1 cellular context compared by ENCODE assay signal in the genomic region with DNA sequence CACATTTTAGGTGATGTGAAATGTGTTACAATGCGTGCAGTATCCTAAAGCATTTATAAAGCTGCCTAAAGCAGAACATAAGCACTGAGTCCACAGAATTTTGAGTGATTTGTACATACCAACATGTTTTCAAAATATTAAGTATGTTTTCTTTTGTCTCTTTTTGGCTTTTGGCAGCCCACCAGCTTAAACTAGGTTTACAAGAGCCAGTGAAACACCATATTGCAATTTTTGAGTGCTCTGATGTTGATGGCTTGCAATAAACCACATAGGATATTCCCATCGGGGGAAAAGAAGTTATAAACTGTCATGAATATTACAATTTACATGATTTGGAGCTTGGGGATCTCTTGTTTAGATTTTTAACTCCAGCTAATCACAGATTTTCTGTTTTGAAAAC.
TF ChIP-seq lines count a peak whose summit lies in the region.

No MANE protein-coding gene starts in this region.

TF ChIP-seq in WTC11, 78 proteins besides CTCF, POLR2A, EP300 and RAD21 (continued from another document):
- TF ChIP-seq, protein P1, sequence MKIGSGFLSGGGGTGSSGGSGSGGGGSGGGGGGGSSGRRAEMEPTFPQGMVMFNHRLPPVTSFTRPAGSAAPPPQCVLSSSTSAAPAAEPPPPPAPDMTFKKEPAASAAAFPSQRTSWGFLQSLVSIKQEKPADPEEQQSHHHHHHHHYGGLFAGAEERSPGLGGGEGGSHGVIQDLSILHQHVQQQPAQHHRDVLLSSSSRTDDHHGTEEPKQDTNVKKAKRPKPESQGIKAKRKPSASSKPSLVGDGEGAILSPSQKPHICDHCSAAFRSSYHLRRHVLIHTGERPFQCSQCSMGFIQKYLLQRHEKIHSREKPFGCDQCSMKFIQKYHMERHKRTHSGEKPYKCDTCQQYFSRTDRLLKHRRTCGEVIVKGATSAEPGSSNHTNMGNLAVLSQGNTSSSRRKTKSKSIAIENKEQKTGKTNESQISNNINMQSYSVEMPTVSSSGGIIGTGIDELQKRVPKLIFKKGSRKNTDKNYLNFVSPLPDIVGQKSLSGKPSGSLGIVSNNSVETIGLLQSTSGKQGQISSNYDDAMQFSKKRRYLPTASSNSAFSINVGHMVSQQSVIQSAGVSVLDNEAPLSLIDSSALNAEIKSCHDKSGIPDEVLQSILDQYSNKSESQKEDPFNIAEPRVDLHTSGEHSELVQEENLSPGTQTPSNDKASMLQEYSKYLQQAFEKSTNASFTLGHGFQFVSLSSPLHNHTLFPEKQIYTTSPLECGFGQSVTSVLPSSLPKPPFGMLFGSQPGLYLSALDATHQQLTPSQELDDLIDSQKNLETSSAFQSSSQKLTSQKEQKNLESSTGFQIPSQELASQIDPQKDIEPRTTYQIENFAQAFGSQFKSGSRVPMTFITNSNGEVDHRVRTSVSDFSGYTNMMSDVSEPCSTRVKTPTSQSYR (CRISPR knock-in tag; IDR thresholded peaks at IDR 0.05), result no peak
- TF ChIP-seq GTF2I (CRISPR knock-in tag; conservative IDR thresholded peaks at IDR 0.05) (no peak), ZNF121 (CRISPR knock-in tag; IDR thresholded peaks at IDR 0.05) (no peak), CBFB (CRISPR knock-in tag; IDR thresholded peaks at IDR 0.05; ENCODE audit: low read depth) (no peak), MYBL2 (CRISPR knock-in tag; IDR thresholded peaks at IDR 0.05) (no peak), SMAD4 (CRISPR knock-in tag; IDR thresholded peaks at IDR 0.05) (no peak), JAZF1 (CRISPR knock-in tag; IDR thresholded peaks at IDR 0.05) (no peak), OVOL2 (CRISPR knock-in tag; IDR thresholded peaks at IDR 0.05; ENCODE audit: borderline replicate concordance) (no peak), ZNF232 (CRISPR knock-in tag; IDR thresholded peaks at IDR 0.05) (no peak)
- TF ChIP-seq, protein P2, sequence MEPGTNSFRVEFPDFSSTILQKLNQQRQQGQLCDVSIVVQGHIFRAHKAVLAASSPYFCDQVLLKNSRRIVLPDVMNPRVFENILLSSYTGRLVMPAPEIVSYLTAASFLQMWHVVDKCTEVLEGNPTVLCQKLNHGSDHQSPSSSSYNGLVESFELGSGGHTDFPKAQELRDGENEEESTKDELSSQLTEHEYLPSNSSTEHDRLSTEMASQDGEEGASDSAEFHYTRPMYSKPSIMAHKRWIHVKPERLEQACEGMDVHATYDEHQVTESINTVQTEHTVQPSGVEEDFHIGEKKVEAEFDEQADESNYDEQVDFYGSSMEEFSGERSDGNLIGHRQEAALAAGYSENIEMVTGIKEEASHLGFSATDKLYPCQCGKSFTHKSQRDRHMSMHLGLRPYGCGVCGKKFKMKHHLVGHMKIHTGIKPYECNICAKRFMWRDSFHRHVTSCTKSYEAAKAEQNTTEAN (CRISPR knock-in tag; IDR thresholded peaks at IDR 0.05), result no peak
- TF ChIP-seq, protein P3, sequence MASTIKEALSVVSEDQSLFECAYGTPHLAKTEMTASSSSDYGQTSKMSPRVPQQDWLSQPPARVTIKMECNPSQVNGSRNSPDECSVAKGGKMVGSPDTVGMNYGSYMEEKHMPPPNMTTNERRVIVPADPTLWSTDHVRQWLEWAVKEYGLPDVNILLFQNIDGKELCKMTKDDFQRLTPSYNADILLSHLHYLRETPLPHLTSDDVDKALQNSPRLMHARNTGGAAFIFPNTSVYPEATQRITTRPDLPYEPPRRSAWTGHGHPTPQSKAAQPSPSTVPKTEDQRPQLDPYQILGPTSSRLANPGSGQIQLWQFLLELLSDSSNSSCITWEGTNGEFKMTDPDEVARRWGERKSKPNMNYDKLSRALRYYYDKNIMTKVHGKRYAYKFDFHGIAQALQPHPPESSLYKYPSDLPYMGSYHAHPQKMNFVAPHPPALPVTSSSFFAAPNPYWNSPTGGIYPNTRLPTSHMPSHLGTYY (CRISPR knock-in tag; IDR thresholded peaks at IDR 0.05), result no peak
- TF ChIP-seq, protein P4, sequence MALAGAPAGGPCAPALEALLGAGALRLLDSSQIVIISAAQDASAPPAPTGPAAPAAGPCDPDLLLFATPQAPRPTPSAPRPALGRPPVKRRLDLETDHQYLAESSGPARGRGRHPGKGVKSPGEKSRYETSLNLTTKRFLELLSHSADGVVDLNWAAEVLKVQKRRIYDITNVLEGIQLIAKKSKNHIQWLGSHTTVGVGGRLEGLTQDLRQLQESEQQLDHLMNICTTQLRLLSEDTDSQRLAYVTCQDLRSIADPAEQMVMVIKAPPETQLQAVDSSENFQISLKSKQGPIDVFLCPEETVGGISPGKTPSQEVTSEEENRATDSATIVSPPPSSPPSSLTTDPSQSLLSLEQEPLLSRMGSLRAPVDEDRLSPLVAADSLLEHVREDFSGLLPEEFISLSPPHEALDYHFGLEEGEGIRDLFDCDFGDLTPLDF (CRISPR knock-in tag; IDR thresholded peaks at IDR 0.05), result no peak
- TF ChIP-seq, protein P5, sequence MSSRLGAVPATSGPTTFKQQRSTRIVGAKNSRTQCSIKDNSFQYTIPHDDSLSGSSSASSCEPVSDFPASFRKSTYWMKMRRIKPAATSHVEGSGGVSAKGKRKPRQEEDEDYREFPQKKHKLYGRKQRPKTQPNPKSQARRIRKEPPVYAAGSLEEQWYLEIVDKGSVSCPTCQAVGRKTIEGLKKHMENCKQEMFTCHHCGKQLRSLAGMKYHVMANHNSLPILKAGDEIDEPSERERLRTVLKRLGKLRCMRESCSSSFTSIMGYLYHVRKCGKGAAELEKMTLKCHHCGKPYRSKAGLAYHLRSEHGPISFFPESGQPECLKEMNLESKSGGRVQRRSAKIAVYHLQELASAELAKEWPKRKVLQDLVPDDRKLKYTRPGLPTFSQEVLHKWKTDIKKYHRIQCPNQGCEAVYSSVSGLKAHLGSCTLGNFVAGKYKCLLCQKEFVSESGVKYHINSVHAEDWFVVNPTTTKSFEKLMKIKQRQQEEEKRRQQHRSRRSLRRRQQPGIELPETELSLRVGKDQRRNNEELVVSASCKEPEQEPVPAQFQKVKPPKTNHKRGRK (CRISPR knock-in tag; IDR thresholded peaks at IDR 0.05; ENCODE audit: borderline replicate concordance), result no peak
- TF ChIP-seq, protein P6, sequence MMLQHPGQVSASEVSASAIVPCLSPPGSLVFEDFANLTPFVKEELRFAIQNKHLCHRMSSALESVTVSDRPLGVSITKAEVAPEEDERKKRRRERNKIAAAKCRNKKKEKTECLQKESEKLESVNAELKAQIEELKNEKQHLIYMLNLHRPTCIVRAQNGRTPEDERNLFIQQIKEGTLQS (CRISPR knock-in tag; conservative IDR thresholded peaks at IDR 0.05), result no peak
TF ChIP-seq in WTC11: peak in this region for 0.
